Comparison of ENCODE assay signal across 24 cellular contexts in the genomic region with DNA sequence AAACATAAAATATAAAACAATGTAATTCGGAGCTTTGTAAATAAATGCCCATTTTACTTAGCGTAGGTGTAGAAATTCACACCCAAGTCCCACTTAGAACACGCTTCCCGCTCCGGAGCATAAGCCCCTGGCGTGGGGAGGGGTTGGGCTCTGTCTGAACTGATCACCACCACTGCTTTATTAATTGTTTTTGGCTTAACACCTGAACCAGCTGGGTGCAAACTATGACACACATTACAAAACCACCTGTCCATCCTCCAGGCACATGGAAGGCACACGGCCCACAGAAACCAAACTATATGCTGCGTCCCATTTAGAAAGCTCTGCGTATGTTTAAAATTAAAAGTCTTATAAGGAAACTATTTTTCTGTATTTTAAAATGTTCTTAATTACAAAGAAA. TPM values are rescaled to one million over a fixed set of nuclear protein-coding genes. Genes with fewer than 3 reads are reported as not detected.
DNase-seq lines count a peak whose midpoint lies in the region; ATAC-seq, FAIRE-seq and TF ChIP-seq lines count a peak whose summit lies in the region.
"Had no signal": no experiment of that assay in that cellular context is flagged by ENCODE, and none has a peak within 500 bp of the region (broad histone marks: within the 10 kb centered on the region; RNA-seq: fewer than 3 reads in every experiment).

No MANE protein-coding gene starts in this region.

- H3K79me2 ChIP-seq in astrocyte (ENCODE audit: insufficient read depth, low read length), result peaks cover 90% of the 10 kb centered on the region

- H3K36me3 Mint-ChIP-seq in activated CD8-positive, alpha-beta memory T cell treated with anti-CD3 and anti-CD28 coated beads, Interleukin-2, amount 10 ng/mL, durations not matched to agents 7 days and 5 days, result peaks cover 9% of the 10 kb centered on the region
- H3K36me3 Mint-ChIP-seq in CD14-positive monocyte (peaks cover 24 to 40% of the 10 kb centered on the region in 2 donors), astrocyte (ENCODE audit: low read depth, unreplicated experiment) (peaks cover 8% of the 10 kb centered on the region)
- H3K36me3 Mint-ChIP-seq in naive thymus-derived CD8-positive, alpha-beta T cell, result peaks cover 0 to 47% (median 6%) of the 10 kb centered on the region in 3 donors

- CTCF ChIA-PET in activated CD8-positive, alpha-beta memory T cell treated with anti-CD3 and anti-CD28 coated beads, Interleukin-2, amount 10 ng/mL, durations not matched to agents 7 days and 5 days (lab: Charles Lee), result no interaction called here

- FAIRE-seq in astrocyte (lab: Jason Lieb, UNC) (no peak), H54 (lab: Jason Lieb, UNC) (no peak)
- FAIRE-seq: A549, kidney, pancreas had no signal

- no peak for ATAC-seq in activated CD8-positive, alpha-beta memory T cell treated with anti-CD3 and anti-CD28 coated beads, Interleukin-2, amount 10 ng/mL, durations not matched to agents 7 days and 5 days
- ATAC-seq in naive thymus-derived CD8-positive, alpha-beta T cell, result no peak
- ATAC-seq: A549, pancreas, T-helper 17 cell had no signal

- intact Hi-C loops in CD14-positive monocyte (cut with micrococcal nuclease), result no loop called here

- H4K20me1 ChIP-seq in astrocyte (ENCODE audit: insufficient read depth, low read length), result peaks cover 87% of the 10 kb centered on the region

- H3K4me2 ChIP-seq in astrocyte (ENCODE audit: low read length), result no peak overlapping the region
- H3K4me2 ChIP-seq: A549 had no signal

- no peak overlapping the region for H3K4me3 ChIP-seq in astrocyte (ENCODE audit: insufficient read depth, low read depth, low read length)
- H3K4me3 ChIP-seq: A549, colonic mucosa, GM23248, lower lobe of right lung, pancreas, SJSA1, upper lobe of left lung had no signal

- peak; percentile 47 for DNase-seq in activated CD8-positive, alpha-beta memory T cell treated with anti-CD3 and anti-CD28 coated beads for 24 hours
- no peak for DNase-seq in activated CD8-positive, alpha-beta memory T cell treated with anti-CD3 and anti-CD28 coated beads, Interleukin-2, amount 10 ng/mL, durations not matched to agents 7 days and 5 days
- peak; percentile 29 for DNase-seq in CD14-positive monocyte (ENCODE audit: low spot score)
- DNase-seq in astrocyte (ENCODE audit: low read depth), result no peak
- DNase-seq in naive thymus-derived CD8-positive, alpha-beta T cell, result peak in 2 of 10 donors; percentile 0 to 35
- DNase-seq in H54 (ENCODE audit: insufficient read length, low spot score), result no peak
- no peak for DNase-seq in NCI-H1694 treated with DMSO at 0.1 percent for 48 hours (lab: John Stamatoyannopoulos, UW)
- DNase-seq in mucosa of gallbladder (ENCODE audit: low spot score), result no peak
- DNase-seq: activated CD4-positive, alpha-beta T cell treated with anti-CD3 and anti-CD28 coated beads, Interleukin-2, amount 50 U/mL, for 1 hour; brain microvascular endothelial cell; colonic mucosa; DMS 273 treated with DMSO at 0.1 percent for 48 hours; GM23248; NCI-H1092 treated with DMSO at 0.1 percent for 48 hours; NCI-H2081 treated with DMSO at 0.1 percent for 48 hours; NCI-H510A; NK-92 treated with Interleukin-12 subunit alpha and Interleukin-12 subunit beta, amount 100 ng/mL, for 24 hours had no signal

- H3K4me3 Mint-ChIP-seq in activated CD8-positive, alpha-beta memory T cell treated with anti-CD3 and anti-CD28 coated beads, Interleukin-2, amount 10 ng/mL, durations not matched to agents 7 days and 5 days, result no peak overlapping the region
- H3K4me3 Mint-ChIP-seq in CD14-positive monocyte (no peak overlapping the region), astrocyte (ENCODE audit: unreplicated experiment) (no peak overlapping the region)
- peak overlapping the region in 7 of 10 donors; percentile 3 to 92 (median 69) for H3K4me3 Mint-ChIP-seq in naive thymus-derived CD8-positive, alpha-beta T cell

- H3K27me3 ChIP-seq in astrocyte (ENCODE audit: insufficient read depth, low read length), result no peaks in the 10 kb centered on the region
- H3K27me3 ChIP-seq: brain microvascular endothelial cell, colonic mucosa, pancreas, SJSA1, upper lobe of left lung had no signal

- no peak overlapping the region for H3K27ac Mint-ChIP-seq in activated CD8-positive, alpha-beta memory T cell treated with anti-CD3 and anti-CD28 coated beads, Interleukin-2, amount 10 ng/mL, durations not matched to agents 7 days and 5 days
- H3K27ac Mint-ChIP-seq in CD14-positive monocyte, result peak overlapping the region in 1 of 7 donors; percentile 26
- peak overlapping the region; percentile 41 for H3K27ac Mint-ChIP-seq in astrocyte (ENCODE audit: unreplicated experiment)
- H3K27ac Mint-ChIP-seq in naive thymus-derived CD8-positive, alpha-beta T cell, result peak overlapping the region; percentile 61 to 98 (median 90)

- H3K9me3 ChIP-seq in astrocyte (ENCODE audit: insufficient read depth, low read depth, low read length), result no peaks in the 10 kb centered on the region
- H3K9me3 ChIP-seq: A549, colonic mucosa, lower lobe of right lung, pancreas, SJSA1, upper lobe of left lung had no signal

- H2AFZ ChIP-seq in astrocyte (ENCODE audit: low read depth, low read length), result no peak overlapping the region
- H2AFZ ChIP-seq: GM23248 had no signal

- peaks cover 46% of the 10 kb centered on the region for H3K4me1 ChIP-seq in astrocyte (ENCODE audit: insufficient read depth, low read length)
- H3K4me1 ChIP-seq: A549, colonic mucosa, pancreas had no signal

- no peaks in the 10 kb centered on the region for H3K9me3 Mint-ChIP-seq in activated CD8-positive, alpha-beta memory T cell treated with anti-CD3 and anti-CD28 coated beads, Interleukin-2, amount 10 ng/mL, durations not matched to agents 7 days and 5 days (ENCODE audit: low read depth)
- peaks cover 0 to 2% (median 0%) of the 10 kb centered on the region in 7 donors for H3K9me3 Mint-ChIP-seq in CD14-positive monocyte
- H3K9me3 Mint-ChIP-seq in astrocyte (ENCODE audit: unreplicated experiment), result peaks cover 2% of the 10 kb centered on the region
- no peaks in the 10 kb centered on the region for H3K9me3 Mint-ChIP-seq in naive thymus-derived CD8-positive, alpha-beta T cell

- POLR2A ChIA-PET in naive thymus-derived CD8-positive, alpha-beta T cell (lab: Charles Lee), result interaction anchor here (0.6 to 11.0 kb wide), 2 partner anchors 20 to 590 kb away, joined by 4 to 207 read pairs; a partner anchor contains a TSS

- no peak overlapping the region for H3K9ac ChIP-seq in astrocyte (ENCODE audit: low read length)

- TF ChIP-seq CTCF in CD14-positive monocyte (IDR thresholded peaks at IDR 0.05) (no peak), astrocyte (IDR thresholded peaks at IDR 0.05; ENCODE audit: insufficient read depth, low read depth, low read length) (no peak)

- no peak for TF ChIP-seq POLR2A in H54 (IDR thresholded peaks at IDR 0.05; ENCODE audit: low read depth, low read length)

- H3K27me3 Mint-ChIP-seq in activated CD8-positive, alpha-beta memory T cell treated with anti-CD3 and anti-CD28 coated beads, Interleukin-2, amount 10 ng/mL, durations not matched to agents 7 days and 5 days, result no peaks in the 10 kb centered on the region
- H3K27me3 Mint-ChIP-seq in CD14-positive monocyte (ENCODE audit: low read depth in 3 of 3) (peaks cover 0 to 3% (median 0%) of the 10 kb centered on the region in 3 donors), astrocyte (ENCODE audit: low read depth, unreplicated experiment) (no peaks in the 10 kb centered on the region)
- H3K27me3 Mint-ChIP-seq in naive thymus-derived CD8-positive, alpha-beta T cell, result no peaks in the 10 kb centered on the region
- H3K27me3 Mint-ChIP-seq: T-helper 17 cell had no signal

- peaks cover 31% of the 10 kb centered on the region for H3K4me1 Mint-ChIP-seq in activated CD8-positive, alpha-beta memory T cell treated with anti-CD3 and anti-CD28 coated beads, Interleukin-2, amount 10 ng/mL, durations not matched to agents 7 days and 5 days
- H3K4me1 Mint-ChIP-seq in CD14-positive monocyte (peaks cover 22% of the 10 kb centered on the region), astrocyte (ENCODE audit: low read depth, unreplicated experiment) (peaks cover 49% of the 10 kb centered on the region)
- H3K4me1 Mint-ChIP-seq in naive thymus-derived CD8-positive, alpha-beta T cell, result peaks cover 36 to 80% (median 75%) of the 10 kb centered on the region in 4 donors

- H3K27ac ChIP-seq in astrocyte (ENCODE audit: low read depth, low read length), result no peak overlapping the region
- H3K27ac ChIP-seq: A549, colonic mucosa, lower lobe of right lung, pancreas, SJSA1 had no signal

- H3K36me3 ChIP-seq in astrocyte (ENCODE audit: insufficient read depth, low read length), result no peaks in the 10 kb centered on the region
- H3K36me3 ChIP-seq: colonic mucosa, lower lobe of right lung, pancreas, upper lobe of left lung had no signal

RNA-seq across cellular contexts. Expression of a gene that starts 25.9 kb away (rescaled TPM):
- 10 to 100 TPM; 16.3 to 49.2 TPM for total RNA-seq in activated CD8-positive, alpha-beta memory T cell treated with anti-CD3 and anti-CD28 coated beads, Interleukin-2, amount 10 ng/mL, durations not matched to agents 7 days and 5 days
- 10 to 100 TPM in 1 of 2 donors, 1 to 10 TPM in 1; 9.0 to 16.6 TPM for polyA plus RNA-seq in CD14-positive monocyte
- total RNA-seq in astrocyte, result 41.1 and 41.4 TPM in 2 replicates
- 100 to 1,000 TPM; 194 to 196 TPM for total RNA-seq in naive thymus-derived CD8-positive, alpha-beta T cell
- 100 to 1,000 TPM in 2 of 3 donors, 10 to 100 TPM in 1; 62.2 to 169 (median 105) TPM for polyA plus RNA-seq in naive thymus-derived CD8-positive, alpha-beta T cell
- total RNA-seq in mucosa of gallbladder, result 11.7 TPM

Comparison
In these comparisons a context has a peak if more than half of its experiments do, and no peak if none do; other contexts are left out.
1. DNase-seq: peak in activated CD8-positive, alpha-beta memory T cell treated with anti-CD3 and anti-CD28 coated beads for 24 hours (single experiment) and CD14-positive monocyte (single experiment); none in activated CD8-positive, alpha-beta memory T cell treated with anti-CD3 and anti-CD28 coated beads, Interleukin-2, amount 10 ng/mL, durations not matched to agents 7 days and 5 days (single experiment), astrocyte (single experiment), H54 (single experiment), NCI-H1694 treated with DMSO at 0.1 percent for 48 hours (single experiment) and mucosa of gallbladder (single experiment).
2. H3K4me3 Mint-ChIP-seq: peak in naive thymus-derived CD8-positive, alpha-beta T cell (7 of 10); none in activated CD8-positive, alpha-beta memory T cell treated with anti-CD3 and anti-CD28 coated beads, Interleukin-2, amount 10 ng/mL, durations not matched to agents 7 days and 5 days (single experiment), CD14-positive monocyte (0 of 2) and astrocyte (single experiment).